9 cellular contexts compared by ENCODE assay signal in the genomic region with DNA sequence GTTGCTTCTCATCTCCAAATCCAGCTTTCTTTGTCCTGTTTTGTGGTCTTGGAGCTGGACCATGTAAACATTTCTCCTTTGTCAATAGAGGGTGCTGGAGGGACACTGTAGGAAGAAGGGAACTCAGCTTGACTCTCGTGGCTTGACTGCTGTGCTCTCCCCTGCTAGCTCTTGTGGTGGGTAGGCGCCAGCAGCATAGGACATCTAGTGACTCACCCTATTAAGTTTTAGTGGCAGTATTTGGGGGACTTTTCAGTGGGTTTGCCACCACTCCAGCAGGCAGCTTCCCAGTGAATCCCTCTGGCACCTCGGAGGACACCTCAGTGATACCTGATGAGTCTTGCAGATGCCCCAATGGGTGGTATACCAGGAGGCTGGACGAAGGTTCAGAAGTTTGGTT.
A peak's percentile ranks its signal among the peaks of the same experiment; 100 is the strongest.
DNase-seq lines count a peak whose midpoint lies in the region; ATAC-seq, FAIRE-seq and TF ChIP-seq lines count a peak whose summit lies in the region.
"Had no signal": no experiment of that assay in that cellular context is flagged by ENCODE, and none has a peak within 500 bp of the region (broad histone marks: within the 10 kb centered on the region; RNA-seq: fewer than 3 reads in every experiment).

No MANE protein-coding gene starts in this region.

- H4K91ac ChIP-seq in H1 (replicated peaks; ENCODE audit: insufficient read length, low read length): no peak overlapping the region

- no peaks in the 10 kb centered on the region for H3K27me3 Mint-ChIP-seq in nephron (ENCODE audit: low read depth)
- peaks cover 2 to 29% of the 10 kb centered on the region in 2 donors for H3K27me3 Mint-ChIP-seq in natural killer cell (ENCODE audit: low read depth in 2 of 2)

- H3K18ac ChIP-seq in H1 (ENCODE audit: extremely low read depth, low read length): no peak overlapping the region

- no peak for TF ChIP-seq EP300 in A549 (IDR thresholded peaks at IDR 0.05)
- TF ChIP-seq EP300 in H1 (IDR thresholded peaks at IDR 0.05; ENCODE audit: borderline replicate concordance in 1 of 2, low read depth in 2 of 2, low read length in 2 of 2): no peak

- no peaks in the 10 kb centered on the region for H4K20me1 ChIP-seq in H1 (replicated peaks in 1 of 2; ENCODE audit: control insufficient read depth in 1 of 2, insufficient read depth in 2 of 2, low read length in 2 of 2)

- no peak overlapping the region for H4K8ac ChIP-seq in H1 (ENCODE audit: extremely low read depth, insufficient read depth, low read length)

- no peaks in the 10 kb centered on the region for H3K79me1 ChIP-seq in H1 (ENCODE audit: low read depth, low read length)

- no peak overlapping the region for H3K4ac ChIP-seq in H1 (replicated peaks; ENCODE audit: insufficient read length, low read depth, low read length)

- no peaks in the 10 kb centered on the region for H3K36me3 ChIP-seq in H1 (ENCODE audit: control insufficient read depth in 2 of 4, insufficient read depth in 4 of 4, low read length in 3 of 4)

- H3K4me2 ChIP-seq in A549: peak overlapping the region; percentile 18; the same call in 1 of the 3 replicates
- H3K4me2 ChIP-seq in H1 (ENCODE audit: insufficient read depth in 1 of 2, low read depth in 2 of 2, low read length in 2 of 2): no peak overlapping the region

- H3K56ac ChIP-seq in H1 (replicated peaks; ENCODE audit: insufficient read length, low read depth, low read length): no peak overlapping the region

- no peak overlapping the region for H2BK20ac ChIP-seq in H1 (ENCODE audit: low read length)

- no peak overlapping the region for H3K14ac ChIP-seq in H1 (ENCODE audit: insufficient read length)

- FAIRE-seq in A549 (lab: Jason Lieb, UNC) (no peak), H1 (lab: Jason Lieb, UNC) (no peak)

- H4K5ac ChIP-seq in H1 (ENCODE audit: insufficient read length, low read depth, low read length): no peak overlapping the region

- H3K4me3 Mint-ChIP-seq in nephron: no peak overlapping the region
- no peak overlapping the region for H3K4me3 Mint-ChIP-seq in natural killer cell
- H3K4me3 Mint-ChIP-seq: activated T-cell treated with anti-CD3 and anti-CD28 coated beads, Interleukin-2, amount 50 U/mL, for 72 hours had no signal

- no peak overlapping the region for H2BK120ac ChIP-seq in H1 (replicated peaks; ENCODE audit: low read depth, low read length)

- H2AK5ac ChIP-seq in H1 (ENCODE audit: low read depth, low read length): no peak overlapping the region

- H3K36me3 Mint-ChIP-seq in nephron (ENCODE audit: low read depth) (no peaks in the 10 kb centered on the region), natural killer cell (no peaks in the 10 kb centered on the region)

- TF ChIP-seq POLR2A in A549 (IDR thresholded peaks at IDR 0.05; ENCODE audit: low read length) (no peak), H1 (IDR thresholded peaks at IDR 0.05; ENCODE audit: control extremely low read depth in 1 of 2, low read depth in 2 of 2, low read length in 2 of 2) (no peak), GM18505 (IDR thresholded peaks at IDR 0.05; ENCODE audit: borderline replicate concordance, extremely low read depth, insufficient read depth, insufficient read length) (no peak)

- H2BK15ac ChIP-seq in H1 (ENCODE audit: low read length): no peak overlapping the region

- WGBS in A549 (ENCODE audit: missing lambda C conversion rate): 3% methylated on average over 3 of the region's 4 CpGs
- 73% methylated on average over 4 of the region's 4 CpGs; no CpG with 5 or more reads in 1 of the 2 experiments for WGBS in H1 (ENCODE audit: extremely low coverage in 1 of 2, insufficient coverage in 1 of 2, insufficient read length in 1 of 2, insufficient replicate concordance in 2 of 2, low coverage in 1 of 2, low lambda C conversion rate in 2 of 2, missing lambda C conversion rate in 1 of 2), 2 experiments

- intact Hi-C loops in natural killer cell (cut with micrococcal nuclease): no loop called here

- H3K23ac ChIP-seq in H1 (ENCODE audit: insufficient read length): no peak overlapping the region

- TF ChIP-seq CTCF in A549 (IDR thresholded peaks at IDR 0.05) (peak; percentile 17; the same call in 1 of the 3 replicates), H1 (IDR thresholded peaks at IDR 0.05; ENCODE audit: control extremely low read depth in 1 of 3, insufficient read depth in 1 of 3, low read depth in 1 of 3, low read length in 3 of 3) (peak in 2 of 3 experiments; percentile 48 to 58; a peak in 3 of 4 replicates), nephron (IDR thresholded peaks at IDR 0.05; ENCODE audit: unreplicated experiment in 3 of 3) (peak; percentile 33 to 42 (median 42)), natural killer cell (IDR thresholded peaks at IDR 0.05) (no peak)

- H3K23me2 ChIP-seq in H1 (ENCODE audit: low read depth, low read length): no peaks in the 10 kb centered on the region

- H3K27me3 ChIP-seq in H1 (replicated peaks in 1 of 4; ENCODE audit: control insufficient read depth in 3 of 4, extremely low read depth in 1 of 4, insufficient read depth in 3 of 4, low read length in 3 of 4): no peaks in the 10 kb centered on the region

- H3K9ac ChIP-seq in H1 (replicated peaks in 1 of 4; ENCODE audit: extremely low read depth in 1 of 4, low read depth in 3 of 4, low read length in 3 of 4): no peak overlapping the region

- peak; percentile 35 to 51; a peak in 2 of 5 replicates for TF ChIP-seq RAD21 in A549 (conservative IDR thresholded peaks at IDR 0.05 in 1 of 2, IDR thresholded peaks at IDR 0.05 in 1 of 2)
- peak; percentile 70 to 80 for TF ChIP-seq RAD21 in H1 (IDR thresholded peaks at IDR 0.05 in 1 of 2, conservative IDR thresholded peaks at IDR 0.05 in 1 of 2; ENCODE audit: low read depth in 2 of 2, low read length in 2 of 2)

- DNase-seq in A549 (ENCODE audit: low read depth in 1 of 2, low spot score in 1 of 2) (peak; percentile 10 to 51), NOMO-1 treated with dmso at 0.1 percent for 144 hours (lab: John Stamatoyannopoulos, UW; ENCODE audit: unreplicated experiment) (peak; percentile 33), H1 (ENCODE audit: low read depth in 1 of 2, low spot score in 2 of 2) (peak; percentile 10 to 55), natural killer cell (no peak)

- no peak overlapping the region for H2BK12ac ChIP-seq in H1 (ENCODE audit: low read depth, low read length)

- peak; percentile 81 to 90; a peak in 5 of 6 replicates for ATAC-seq in A549
- peak; percentile 46 for ATAC-seq in GM19324 (IDR thresholded peaks at IDR 0.05; ENCODE audit: low FRiP score, unreplicated experiment)
- ATAC-seq in natural killer cell: no peak
- ATAC-seq in GM18505 (IDR thresholded peaks at IDR 0.05; ENCODE audit: unreplicated experiment): no peak
- ATAC-seq in GM21528 (IDR thresholded peaks at IDR 0.05; ENCODE audit: low FRiP score, unreplicated experiment): no peak

- CTCF ChIA-PET in A549 (lab: Yijun Ruan, JAX) (interaction anchor here (1.2 to 3.7 kb wide), 7 partner anchors 24 to 341 kb away, joined by 3 to 16 read pairs (median 3); partner anchors contain the start of gene MCC), H1 (lab: Charles Lee; ENCODE audit: partially characterized antibody) (interaction anchor here (0.6 to 3.1 kb wide), 31 partner anchors 26 to 375 kb away, joined by 3 to 19 read pairs (median 4); partner anchors contain the start of gene YTHDC2)

- H3K9me3 ChIP-seq in A549: no peaks in the 10 kb centered on the region
- no peaks in the 10 kb centered on the region for H3K9me3 ChIP-seq in H1 (ENCODE audit: insufficient read depth in 2 of 2, low read depth in 1 of 2, low read length in 1 of 2)

- H3K9me3 Mint-ChIP-seq in nephron: no peaks in the 10 kb centered on the region
- H3K9me3 Mint-ChIP-seq in natural killer cell: no peaks in the 10 kb centered on the region
- H3K9me3 Mint-ChIP-seq: activated T-cell treated with anti-CD3 and anti-CD28 coated beads, Interleukin-2, amount 50 U/mL, for 72 hours had no signal

- H3K4me1 Mint-ChIP-seq in nephron: peaks cover 10% of the 10 kb centered on the region
- H3K4me1 Mint-ChIP-seq in natural killer cell: peaks cover 0 to 5% of the 10 kb centered on the region in 2 donors

- H3K4me3 ChIP-seq in A549 (no peak overlapping the region), H1 (ENCODE audit: extremely low read depth in 1 of 4, insufficient read depth in 2 of 4, low read depth in 3 of 4, low read length in 4 of 4) (no peak overlapping the region)

- H3K4me1 ChIP-seq in A549 (no peaks in the 10 kb centered on the region), H1 (replicated peaks in 1 of 4; ENCODE audit: control insufficient read depth in 3 of 4, insufficient read depth in 4 of 4, low read length in 3 of 4) (no peaks in the 10 kb centered on the region)

- H3K79me2 ChIP-seq in H1 (ENCODE audit: control insufficient read depth in 1 of 2, insufficient read depth in 2 of 2, low read length in 2 of 2): no peaks in the 10 kb centered on the region

- POLR2A ChIA-PET in A549 (lab: Yijun Ruan, JAX) (no interaction called here), H1 (lab: Charles Lee; ENCODE audit: partially characterized antibody) (no interaction called here)

- H3K27ac ChIP-seq in A549 (no peak overlapping the region), H1 (ENCODE audit: low read depth, low read length) (no peak overlapping the region)

- no peak overlapping the region for H2AFZ ChIP-seq in H1 (ENCODE audit: low read length)

- H2BK5ac ChIP-seq in H1 (ENCODE audit: low read depth, low read length): no peak overlapping the region

- peak overlapping the region; percentile 53 to 80 (median 73) for H3K27ac Mint-ChIP-seq in nephron
- H3K27ac Mint-ChIP-seq in natural killer cell: no peak overlapping the region
- H3K27ac Mint-ChIP-seq: activated T-cell treated with anti-CD3 and anti-CD28 coated beads, Interleukin-2, amount 50 U/mL, for 72 hours had no signal

TF ChIP-seq in A549, 52 proteins besides CTCF, POLR2A, EP300 and RAD21:
- TF ChIP-seq E2F6 (IDR thresholded peaks at IDR 0.05; ENCODE audit: borderline replicate concordance, low read depth) (no peak), ESRRA (IDR thresholded peaks at IDR 0.05; ENCODE audit: borderline replicate concordance, low read length) (no peak)

TF ChIP-seq in H1, 55 proteins besides CTCF, POLR2A, EP300 and RAD21 (continues in another document):
- TF ChIP-seq CEBPB (IDR thresholded peaks at IDR 0.05; ENCODE audit: low read depth, low read length) (no peak), SRF (IDR thresholded peaks at IDR 0.05; ENCODE audit: low read depth, low read length) (no peak), SUZ12 (IDR thresholded peaks at IDR 0.05; ENCODE audit: low read length) (no peak), RFX5 (IDR thresholded peaks at IDR 0.05; ENCODE audit: borderline replicate concordance, low read depth, low read length) (no peak), SP1 (IDR thresholded peaks at IDR 0.05; ENCODE audit: low read depth, low read length) (no peak), TEAD4 (IDR thresholded peaks at IDR 0.05; ENCODE audit: low read depth, low read length) (no peak), JUND (IDR thresholded peaks at IDR 0.05; ENCODE audit: low read length) (no peak), CTBP2 (IDR thresholded peaks at IDR 0.05; ENCODE audit: borderline replicate concordance, insufficient read depth, insufficient read length, low read length) (no peak), CBX5 (IDR thresholded peaks at IDR 0.05; ENCODE audit: low read depth, low read length) (no peak), POU5F1 (IDR thresholded peaks at IDR 0.05; ENCODE audit: low read depth, low read length) (no peak), NANOG (IDR thresholded peaks at IDR 0.05; ENCODE audit: insufficient read depth, low read depth, low read length, poor library complexity, severe bottlenecking) (no peak)

Comparison
In these comparisons a context has a peak if more than half of its experiments do, and no peak if none do; other contexts are left out.
1. ATAC-seq: peak in A549 (2 of 2) and GM19324 (single experiment); none in natural killer cell (0 of 3), GM18505 (single experiment) and GM21528 (single experiment).
2. H3K27ac Mint-ChIP-seq: peak in nephron (3 of 3); none in natural killer cell (0 of 2).
3. Of the 18 proteins assayed by ChIP-seq in both H1 and A549: peak only in H1: none; only in A549: none; in both: CTCF and RAD21; in neither: 16.